Comparison of ENCODE assay signal across 9 cellular contexts in the genomic region with DNA sequence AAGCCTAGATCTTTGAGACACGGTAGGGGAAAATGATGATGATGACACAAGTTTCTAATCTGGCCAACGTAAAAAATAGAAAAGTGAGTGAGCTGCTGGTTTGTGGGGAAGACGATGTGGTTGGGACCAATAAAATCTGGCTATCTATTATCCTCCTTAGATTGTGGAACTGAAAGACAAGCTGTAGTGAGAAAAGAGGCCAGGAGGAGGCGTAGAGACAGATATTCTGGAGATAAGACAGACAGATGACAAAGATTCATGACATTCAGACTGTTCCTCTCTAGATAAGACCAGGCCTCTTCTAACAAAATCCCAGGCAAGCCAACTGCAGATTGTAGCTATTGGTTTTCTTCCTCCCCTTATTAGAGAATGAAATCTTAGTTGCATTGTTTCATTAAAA.
DNase-seq lines count a peak whose midpoint lies in the region; ATAC-seq, FAIRE-seq and TF ChIP-seq lines count a peak whose summit lies in the region.
"Had no signal": no experiment of that assay in that cellular context is flagged by ENCODE, and none has a peak within 500 bp of the region (broad histone marks: within the 10 kb centered on the region; RNA-seq: fewer than 3 reads in every experiment).

No MANE protein-coding gene starts in this region.

- TF ChIP-seq POLR2A in HepG2 (IDR thresholded peaks at IDR 0.05; ENCODE audit: insufficient read depth in 1 of 2, low read depth in 2 of 2, low read length in 2 of 2) (no peak), lower leg skin (IDR thresholded peaks at IDR 0.05) (no peak)

- TF ChIP-seq EP300 in HepG2 (IDR thresholded peaks at IDR 0.05; ENCODE audit: low read depth in 2 of 2, low read length in 2 of 2): no peak
- no peak for TF ChIP-seq EP300 in HepG2 (CRISPR knock-in tag; IDR thresholded peaks at IDR 0.05; ENCODE audit: borderline replicate concordance)

- peak; percentile 78 for FAIRE-seq in HepG2 (lab: Jason Lieb, UNC)
- FAIRE-seq: colon had no signal

- WGBS in HepG2 (ENCODE audit: low lambda C conversion rate): 2% methylated on average over 4 of the region's 4 CpGs
- WGBS in lower leg skin, 2 donors: 51 to 53% methylated on average over 4 of the region's 4 CpGs

- no peak overlapping the region for H3K4me2 ChIP-seq in HepG2 (ENCODE audit: low read depth, low read length)

- no peaks in the 10 kb centered on the region for H3K79me2 ChIP-seq in HepG2 (ENCODE audit: insufficient read depth, low read length)

- no peak overlapping the region for H3K9ac ChIP-seq in HepG2 (ENCODE audit: insufficient read depth, low read depth, low read length)

- CTCF ChIA-PET in HepG2 (lab: Yijun Ruan, JAX; ENCODE audit: low intra/inter-chr PET ratio, low total read pairs): interaction anchor here (1.3 to 2.8 kb wide), 2 partner anchors 453 to 455 kb away, joined by 3 to 26 read pairs; no protein-coding TSS in a partner anchor

- in situ Hi-C loops in SK-MEL-5 (cut with HindIII; ENCODE audit: low pct_unique_long_range_greater_than_20kb, low sequenced_read_pairs) (no loop called here), HepG2 (cut with HindIII; ENCODE audit: extremely low pct_ligation_motif_present, low pct_unique_long_range_greater_than_20kb) (loop anchor here (10.0 kb wide), 1 partner anchor 451 kb away; no protein-coding TSS in a partner anchor)

- no TSS peak for BruUV-seq in HepG2 (replicated peaks; lab: Mats Ljungman, UMichigan)

- H3K36me3 ChIP-seq in HepG2 (replicated peaks in 1 of 2; ENCODE audit: control insufficient read depth in 1 of 2, insufficient read depth in 2 of 2, low read length in 2 of 2): no peaks in the 10 kb centered on the region

- intact Hi-C loops in HepG2 (cut with micrococcal nuclease; ENCODE audit: unreplicated experiment): loop anchor here (1.0 to 10.0 kb wide), 5 partner anchors 191 to 480 kb away; partner anchors contain the start of gene UBE2E3
- intact Hi-C loops in lower leg skin (cut with DNase I; ENCODE audit: low total_unique reads): no loop called here

- POLR2A ChIA-PET in HepG2 (lab: Yijun Ruan, JAX): no interaction called here

- TF ChIP-seq RAD21 in HepG2 (CRISPR knock-in tag; IDR thresholded peaks at IDR 0.05): no peak

- DNase-seq in SK-MEL-5 (ENCODE audit: low read depth, low spot score) (peak; percentile 69), HepG2 (ENCODE audit: low spot score) (peak; percentile 35), NCI-H2029 (lab: John Stamatoyannopoulos, UW) (no peak), GF-D8 (lab: John Stamatoyannopoulos, UW) (no peak), lower leg skin (ENCODE audit: low spot score in 2 of 2) (no peak)

- peak; percentile 41; the same call in 1 of the 2 replicates for TF ChIP-seq CTCF in GM12875 (IDR thresholded peaks at IDR 0.05; ENCODE audit: borderline replicate concordance, insufficient read depth, low read depth, low read length)
- peak; percentile 61 for TF ChIP-seq CTCF in HepG2 (CRISPR knock-in tag; IDR thresholded peaks at IDR 0.05)
- TF ChIP-seq CTCF in lower leg skin (IDR thresholded peaks at IDR 0.05): no peak

- H2AFZ ChIP-seq in HepG2 (ENCODE audit: low read length): no peak overlapping the region

- no peaks in the 10 kb centered on the region for H4K20me1 ChIP-seq in HepG2 (ENCODE audit: insufficient read depth, low read length)

- H3K27ac ChIP-seq in HepG2 (ENCODE audit: extremely low read length, insufficient read depth, low read length): no peak overlapping the region

- no peak overlapping the region for H3K4me3 ChIP-seq in GM12875 (ENCODE audit: low read depth, low read length)
- H3K4me3 ChIP-seq in HepG2 (replicated peaks in 1 of 3; ENCODE audit: insufficient read depth in 1 of 3, low read depth in 2 of 3, low read length in 3 of 3): no peak overlapping the region
- H3K4me3 ChIP-seq in lower leg skin (ENCODE audit: low read depth, poor library complexity, severe bottlenecking): no peak overlapping the region

- no peaks in the 10 kb centered on the region for H3K27me3 ChIP-seq in HepG2 (ENCODE audit: control insufficient read depth in 1 of 2, insufficient read depth in 2 of 2, low read length in 2 of 2)

- ATAC-seq in HG02973 (IDR thresholded peaks at IDR 0.05; ENCODE audit: unreplicated experiment): peak; percentile 54
- ATAC-seq in HepG2: peak; percentile 82
- no peak for ATAC-seq in HG03097 (IDR thresholded peaks at IDR 0.05; ENCODE audit: low FRiP score, unreplicated experiment)

- no peaks in the 10 kb centered on the region for H3K9me3 ChIP-seq in HepG2 (ENCODE audit: low read length)

- peaks cover 6% of the 10 kb centered on the region; the same call in 1 of the 2 replicates for H3K4me1 ChIP-seq in HepG2 (ENCODE audit: insufficient read depth, low read length)

TF ChIP-seq in HepG2, 621 proteins besides CTCF, POLR2A, EP300 and RAD21 (continues in another document):
- TF ChIP-seq, protein P1, sequence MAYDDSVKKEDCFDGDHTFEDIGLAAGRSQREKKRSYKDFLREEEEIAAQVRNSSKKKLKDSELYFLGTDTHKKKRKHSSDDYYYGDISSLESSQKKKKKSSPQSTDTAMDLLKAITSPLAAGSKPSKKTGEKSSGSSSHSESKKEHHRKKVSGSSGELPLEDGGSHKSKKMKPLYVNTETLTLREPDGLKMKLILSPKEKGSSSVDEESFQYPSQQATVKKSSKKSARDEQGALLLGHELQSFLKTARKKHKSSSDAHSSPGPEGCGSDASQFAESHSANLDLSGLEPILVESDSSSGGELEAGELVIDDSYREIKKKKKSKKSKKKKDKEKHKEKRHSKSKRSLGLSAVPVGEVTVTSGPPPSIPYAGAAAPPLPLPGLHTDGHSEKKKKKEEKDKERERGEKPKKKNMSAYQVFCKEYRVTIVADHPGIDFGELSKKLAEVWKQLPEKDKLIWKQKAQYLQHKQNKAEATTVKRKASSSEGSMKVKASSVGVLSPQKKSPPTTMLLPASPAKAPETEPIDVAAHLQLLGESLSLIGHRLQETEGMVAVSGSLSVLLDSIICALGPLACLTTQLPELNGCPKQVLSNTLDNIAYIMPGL (CRISPR knock-in tag; IDR thresholded peaks at IDR 0.05; ENCODE audit: borderline replicate concordance in 1 of 2, low read depth in 1 of 2): no peak
- TF ChIP-seq ZNF329 (CRISPR knock-in tag; IDR thresholded peaks at IDR 0.05; ENCODE audit: low read depth) (no peak), CERS6 (CRISPR knock-in tag; IDR thresholded peaks at IDR 0.05) (no peak), ZNF317 (CRISPR knock-in tag; IDR thresholded peaks at IDR 0.05) (peak; percentile 97), SMC3 (IDR thresholded peaks at IDR 0.05; ENCODE audit: low read length) (peak; percentile 81), STAG1 (CRISPR knock-in tag; IDR thresholded peaks at IDR 0.05) (peak; percentile 59), CREM (IDR thresholded peaks at IDR 0.05) (no peak), CREM (CRISPR knock-in tag; IDR thresholded peaks at IDR 0.05) (no peak), NR2F2 (IDR thresholded peaks at IDR 0.05; ENCODE audit: borderline replicate concordance, low read depth) (no peak), ZNF563 (CRISPR knock-in tag; IDR thresholded peaks at IDR 0.05) (no peak), ZNF160 (CRISPR knock-in tag; IDR thresholded peaks at IDR 0.05) (no peak), ZNF138 (CRISPR knock-in tag; IDR thresholded peaks at IDR 0.05; ENCODE audit: low read depth) (no peak), NFYB (CRISPR knock-in tag; IDR thresholded peaks at IDR 0.05) (no peak)
- TF ChIP-seq, protein P2, sequence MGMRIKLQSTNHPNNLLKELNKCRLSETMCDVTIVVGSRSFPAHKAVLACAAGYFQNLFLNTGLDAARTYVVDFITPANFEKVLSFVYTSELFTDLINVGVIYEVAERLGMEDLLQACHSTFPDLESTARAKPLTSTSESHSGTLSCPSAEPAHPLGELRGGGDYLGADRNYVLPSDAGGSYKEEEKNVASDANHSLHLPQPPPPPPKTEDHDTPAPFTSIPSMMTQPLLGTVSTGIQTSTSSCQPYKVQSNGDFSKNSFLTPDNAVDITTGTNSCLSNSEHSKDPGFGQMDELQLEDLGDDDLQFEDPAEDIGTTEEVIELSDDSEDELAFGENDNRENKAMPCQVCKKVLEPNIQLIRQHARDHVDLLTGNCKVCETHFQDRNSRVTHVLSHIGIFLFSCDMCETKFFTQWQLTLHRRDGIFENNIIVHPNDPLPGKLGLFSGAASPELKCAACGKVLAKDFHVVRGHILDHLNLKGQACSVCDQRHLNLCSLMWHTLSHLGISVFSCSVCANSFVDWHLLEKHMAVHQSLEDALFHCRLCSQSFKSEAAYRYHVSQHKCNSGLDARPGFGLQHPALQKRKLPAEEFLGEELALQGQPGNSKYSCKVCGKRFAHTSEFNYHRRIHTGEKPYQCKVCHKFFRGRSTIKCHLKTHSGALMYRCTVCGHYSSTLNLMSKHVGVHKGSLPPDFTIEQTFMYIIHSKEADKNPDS (CRISPR knock-in tag; IDR thresholded peaks at IDR 0.05): no peak

Comparison
In these comparisons a context has a peak if more than half of its experiments do, and no peak if none do; other contexts are left out.
1. CTCF ChIP-seq: peak in GM12875 (single experiment) and HepG2 (single experiment); none in lower leg skin (0 of 3).
2. DNase-seq: peak in SK-MEL-5 (single experiment) and HepG2 (single experiment); none in NCI-H2029 (single experiment), GF-D8 (single experiment) and lower leg skin (0 of 2).